ENCODE assay signal across 22 cellular contexts in the genomic region with DNA sequence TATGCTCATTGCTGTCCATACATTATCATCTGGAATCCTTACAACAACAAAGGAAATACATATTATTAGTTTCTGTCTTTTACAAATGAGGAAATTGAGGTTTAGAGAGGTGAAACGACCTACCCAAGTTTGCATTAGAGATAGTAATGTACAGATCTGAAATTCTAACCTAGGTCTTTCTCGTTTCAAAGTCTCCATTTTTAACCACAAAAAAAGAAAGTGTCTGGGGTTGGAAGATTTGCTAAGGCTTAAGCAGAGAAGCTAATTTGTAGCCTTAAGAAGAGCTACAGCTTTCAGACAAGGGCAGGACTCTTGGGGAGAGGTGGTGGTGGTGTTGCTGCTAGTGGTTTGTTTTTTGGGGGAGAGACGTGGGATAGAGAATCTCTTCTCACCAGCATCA.
"Had no signal": no experiment of that assay in that cellular context is flagged by ENCODE, and none has a peak within 500 bp of the region (broad histone marks: within the 10 kb centered on the region; RNA-seq: fewer than 3 reads in every experiment).

No MANE protein-coding gene starts in this region.

- ATAC-seq: effector memory CD8-positive, alpha-beta T cell; natural killer cell had no signal

- H3K27me3 ChIP-seq: brain microvascular endothelial cell, foreskin keratinocyte, testis, upper lobe of left lung had no signal

- H3K4me3 ChIP-seq: skin epidermis, stomach, testis, upper lobe of left lung had no signal

- H3K4me1 ChIP-seq: foreskin keratinocyte, testis had no signal

- H3K9me3 Mint-ChIP-seq: central memory CD8-positive, alpha-beta T cell; effector memory CD8-positive, alpha-beta T cell; natural killer cell had no signal

- H3K9me3 ChIP-seq: stomach, testis, upper lobe of left lung had no signal

- H3K36me3 ChIP-seq: brain microvascular endothelial cell had no signal

- H3K36me3 Mint-ChIP-seq: natural killer cell had no signal

- H3K27ac ChIP-seq: brain microvascular endothelial cell, foreskin keratinocyte, stomach, testis had no signal

- H3K27me3 Mint-ChIP-seq: central memory CD8-positive, alpha-beta T cell; effector memory CD8-positive, alpha-beta T cell had no signal

- DNase-seq: activated CD4-positive, alpha-beta T cell treated with anti-CD3 and anti-CD28 coated beads for 1 hour; activated CD4-positive, alpha-beta T cell treated with anti-CD3 and anti-CD28 coated beads, Interleukin-2, amount 50 U/mL, for 4 hours; activated naive CD4-positive, alpha-beta T cell treated with Interleukin-2 at 50 U/mL for 16 hours; activated T-cell treated with anti-CD3 and anti-CD28 coated beads for 4 hours; anterior cingulate cortex; brain microvascular endothelial cell; cortex of kidney; effector memory CD8-positive, alpha-beta T cell; foreskin keratinocyte; left ventricle myocardium superior; mesenchymal stem cell; natural killer cell; posterior cingulate gyrus; right cardiac atrium; stimulated activated CD4-positive, alpha-beta T cell treated with anti-CD3 and anti-CD28 coated beads, Interleukin-4, amount 100 ng/mL, for 24 hours; stimulated activated CD8-positive, alpha-beta memory T cell treated with anti-CD3 and anti-CD28 coated beads, Interleukin-4, amount 100 ng/mL, for 48 hours; stomach; T1000; testis; upper lobe of left lung had no signal

- H3K4me3 Mint-ChIP-seq: central memory CD8-positive, alpha-beta T cell; effector memory CD8-positive, alpha-beta T cell; natural killer cell had no signal
